Comparison of ENCODE assay signal across 13 cellular contexts in the genomic region with DNA sequence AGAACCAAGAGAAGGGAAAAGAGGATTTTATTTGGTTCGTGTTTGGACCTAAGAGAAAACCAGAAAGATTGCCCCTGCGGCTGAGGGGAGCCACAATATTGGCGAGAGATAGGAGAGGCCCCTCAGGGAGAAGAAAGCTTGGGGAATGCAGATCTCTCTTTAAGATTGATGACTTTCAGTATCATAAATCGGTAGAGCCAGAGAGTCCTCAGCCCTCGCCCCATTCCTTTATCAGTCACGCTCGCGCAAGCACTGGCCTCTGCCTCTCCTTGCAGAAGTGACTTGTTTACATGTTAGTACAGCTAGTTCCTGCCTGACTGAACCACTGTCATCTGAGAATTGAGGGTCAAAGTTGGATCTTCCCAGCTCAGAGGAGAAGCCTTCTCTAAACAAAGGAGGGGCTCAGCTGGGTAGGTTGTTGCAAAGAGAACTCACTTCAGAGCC. TPM values are rescaled to one million over a fixed set of nuclear protein-coding genes. Genes with fewer than 3 reads are reported as not detected.
DNase-seq lines count a peak whose midpoint lies in the region; ATAC-seq and TF ChIP-seq lines count a peak whose summit lies in the region.
"Had no signal": no experiment of that assay in that cellular context is flagged by ENCODE, and none has a peak within 500 bp of the region (broad histone marks: within the 10 kb centered on the region; RNA-seq: fewer than 3 reads in every experiment).

No MANE protein-coding gene starts in this region.

- no peak overlapping the region for H4K91ac ChIP-seq in trophoblast cell (ENCODE audit: low read depth, low read length)

- no peak overlapping the region for H2BK120ac ChIP-seq in trophoblast cell (ENCODE audit: insufficient read depth, low read length, poor library complexity)

- peaks cover 30% of the 10 kb centered on the region for H3K36me3 Mint-ChIP-seq in Calu3 (ENCODE audit: insufficient read depth, unreplicated experiment)
- H3K36me3 Mint-ChIP-seq in T-cell: no peaks in the 10 kb centered on the region

- DNase-seq in Calu3 (no peak), T-cell (no peak), fibroblast of peridontal ligament (ENCODE audit: extremely low read depth) (peak; percentile 12), trophoblast cell (no peak), SIG-M5 treated with dmso at 0.1 percent for 504 hours (lab: John Stamatoyannopoulos, UW; ENCODE audit: unreplicated experiment) (no peak), epidermal melanocyte (ENCODE audit: insufficient read length, low spot score) (no peak)

- H2AK5ac ChIP-seq in trophoblast cell (ENCODE audit: low read length): no peak overlapping the region

- H3K23ac ChIP-seq in trophoblast cell (ENCODE audit: low read length): no peak overlapping the region

- BruUV-seq in Calu3 (replicated peaks; lab: Mats Ljungman, UMichigan): no TSS peak

- H2AFZ ChIP-seq in trophoblast cell (ENCODE audit: insufficient read depth, low read length, poor library complexity): no peak overlapping the region

- H3K36me3 ChIP-seq in trophoblast cell (ENCODE audit: control insufficient read depth in 1 of 2, insufficient read depth in 2 of 2, low read length in 2 of 2): no peaks in the 10 kb centered on the region

- intact Hi-C loops in Calu3 (cut with micrococcal nuclease; ENCODE audit: unreplicated experiment): loop anchor here (1.0 to 2.0 kb wide), 8 partner anchors 19 to 746 kb away; no protein-coding TSS in a partner anchor

- H3K18ac ChIP-seq in trophoblast cell (ENCODE audit: low read length): no peak overlapping the region

- POLR2A ChIA-PET in T-cell (lab: Charles Lee): interaction anchor here in 1 of 2 donors (0.6 to 1.4 kb wide), 2 partner anchors 110 to 139 kb away, joined by 3 to 20 read pairs; no protein-coding TSS in a partner anchor

- H4K12ac ChIP-seq in trophoblast cell (ENCODE audit: low read depth, low read length): no peak overlapping the region

- H3K4me1 Mint-ChIP-seq in Calu3 (ENCODE audit: low read depth, unreplicated experiment): peaks cover 91% of the 10 kb centered on the region
- H3K4me1 Mint-ChIP-seq in T-cell: peaks cover 10 to 21% (median 17%) of the 10 kb centered on the region in 3 donors

- H3K27ac Mint-ChIP-seq in Calu3 (ENCODE audit: unreplicated experiment) (peak overlapping the region; percentile 92), T-cell (peak overlapping the region; percentile 13 to 76)

- H3K14ac ChIP-seq in trophoblast cell (ENCODE audit: low read length): no peak overlapping the region

- no peak overlapping the region for H2BK12ac ChIP-seq in trophoblast cell (ENCODE audit: low read length)

- H3K4me3 Mint-ChIP-seq in Calu3 (ENCODE audit: low read depth, unreplicated experiment) (peak overlapping the region; percentile 62), T-cell (peak overlapping the region in 1 of 3 donors; percentile 77)

- WGBS in trophoblast cell (ENCODE audit: extremely low coverage, insufficient coverage, insufficient read length): no CpG with 5 or more reads among the region's 8 CpGs

- H3K9me3 Mint-ChIP-seq in Calu3 (ENCODE audit: low read depth, unreplicated experiment) (no peaks in the 10 kb centered on the region), T-cell (peaks cover 0 to 7% (median 2%) of the 10 kb centered on the region in 3 donors)

- H3K27me3 ChIP-seq in trophoblast cell (ENCODE audit: insufficient read depth, low read length): no peaks in the 10 kb centered on the region

- no peak overlapping the region for H3K4me3 ChIP-seq in trophoblast cell (ENCODE audit: low read depth, low read length)

- TF ChIP-seq CTCF in Calu3 (IDR thresholded peaks at IDR 0.05; ENCODE audit: unreplicated experiment): no peak

- ATAC-seq in T-cell (replicated peaks in 1 of 4): no peak
- ATAC-seq in HG02970 (IDR thresholded peaks at IDR 0.05; ENCODE audit: low FRiP score, unreplicated experiment): no peak
- ATAC-seq in GM18498 (IDR thresholded peaks at IDR 0.05; ENCODE audit: unreplicated experiment): no peak

- H3K9ac ChIP-seq in trophoblast cell (ENCODE audit: low read length): no peak overlapping the region

- CTCF ChIA-PET in Calu3 (lab: Charles Lee): interaction anchor here (0.6 to 7.7 kb wide), 62 partner anchors 9 to 934 kb away, joined by 3 to 471 read pairs (median 8); partner anchors contain the start of genes EIF1, KRT15, KRT16 and KRT17
- CTCF ChIA-PET in T-cell (lab: Charles Lee): interaction anchor here (0.6 to 3.3 kb wide), 30 partner anchors 8 to 693 kb away, joined by 3 to 34 read pairs (median 4); partner anchors contain the start of gene KRTAP1-4 (in 1 of the 2)

- peaks cover 15 to 19% of the 10 kb centered on the region in 2 experiments for H3K4me1 ChIP-seq in trophoblast cell (ENCODE audit: control insufficient read depth in 1 of 2, insufficient read depth in 2 of 2, low read length in 2 of 2)

- H3K27me3 Mint-ChIP-seq in Calu3 (ENCODE audit: unreplicated experiment): no peaks in the 10 kb centered on the region
- peaks cover 4 to 15% of the 10 kb centered on the region in 2 donors for H3K27me3 Mint-ChIP-seq in T-cell

- H3K9me3 ChIP-seq in trophoblast cell (ENCODE audit: insufficient read depth, low read depth, low read length): no peaks in the 10 kb centered on the region

- peaks cover 11% of the 10 kb centered on the region for H3K79me1 ChIP-seq in trophoblast cell (ENCODE audit: low read length)

- no peak overlapping the region for H3K4me2 ChIP-seq in trophoblast cell (ENCODE audit: low read length)

- peaks cover 4% of the 10 kb centered on the region for H3K79me2 ChIP-seq in trophoblast cell (ENCODE audit: control insufficient read depth, insufficient read depth, low read length, poor library complexity)

- no peak overlapping the region for H4K8ac ChIP-seq in trophoblast cell (ENCODE audit: low read depth, low read length)

- no peak overlapping the region for H3K27ac ChIP-seq in trophoblast cell (ENCODE audit: low read depth, low read length)

- H3K4ac ChIP-seq in trophoblast cell (ENCODE audit: low read depth, low read length): no peak overlapping the region

- peak overlapping the region; percentile 1 for H2BK5ac ChIP-seq in trophoblast cell (ENCODE audit: low read depth, low read length, poor library complexity)

RNA-seq across cellular contexts. Expression of gene KRT19, which starts 21.5 kb away (rescaled TPM):
- total RNA-seq in Calu3 (2022): 2,554 and 3,048 TPM in 2 replicates
- total RNA-seq in T-cell: 1 to 10 TPM in 3 of 5 donors, not detected in 2; 3.8 to 4.8 (median 4.1) TPM
- polyA plus RNA-seq in trophoblast cell (2013): 1,394 and 1,458 TPM in 2 replicates
- total RNA-seq: T-helper 1 cell treated with Interleukin-12 subunit alpha and Interleukin-12 subunit beta and Interleukin-4 antibody, amounts not matched to agents 30 ng/mL and 1 ng/mL, for 36 hours had no signal

RNA-seq across cellular contexts. Expression of gene KRT9, which starts 22.2 kb away (rescaled TPM):
- total RNA-seq in Calu3 (2022) (not detected in 2 replicates), T-cell (not detected)
- polyA plus RNA-seq in trophoblast cell (2013): 0.19 TPM in 2 replicates
- total RNA-seq: endothelial cell of umbilical vein; H4; kidney; right cardiac atrium; T-helper 1 cell treated with Interleukin-12 subunit alpha and Interleukin-12 subunit beta and Interleukin-4 antibody, amounts not matched to agents 30 ng/mL and 1 ng/mL, for 36 hours had no signal
- polyA plus RNA-seq: endothelial cell of umbilical vein, right cardiac atrium had no signal

RNA-seq across cellular contexts. Expression of gene KRT15, which starts 30.9 kb away (rescaled TPM):
- total RNA-seq in Calu3 (2022) (83.0 and 86.8 TPM in 2 replicates), T-cell (under 1 TPM in 2 of 5 donors, not detected in 3; 0.18 to 0.63 TPM)
- 0.40 and 0.64 TPM in 2 replicates for polyA plus RNA-seq in trophoblast cell (2013)
- total RNA-seq: T-helper 1 cell treated with Interleukin-12 subunit alpha and Interleukin-12 subunit beta and Interleukin-4 antibody, amounts not matched to agents 30 ng/mL and 1 ng/mL, for 36 hours had no signal
- polyA plus RNA-seq: right cardiac atrium had no signal

RNA-seq across cellular contexts. Expression of gene KRT14, which starts 37.1 kb away (rescaled TPM):
- total RNA-seq in Calu3 (2022) (3.8 and 12.2 TPM in 2 replicates), T-cell (not detected)
- polyA plus RNA-seq in trophoblast cell (2013): 12.0 and 12.4 TPM in 2 replicates
- total RNA-seq: H4; kidney; right cardiac atrium; T-helper 1 cell treated with Interleukin-12 subunit alpha and Interleukin-12 subunit beta and Interleukin-4 antibody, amounts not matched to agents 30 ng/mL and 1 ng/mL, for 36 hours had no signal

RNA-seq across cellular contexts. Expression of gene KRT13, which starts 44.2 kb away (rescaled TPM):
- total RNA-seq in Calu3 (2022) (45.7 and 323 TPM in 2 replicates), T-cell (not detected)
- not detected in 2 replicates for polyA plus RNA-seq in trophoblast cell (2013)
- total RNA-seq: endothelial cell of umbilical vein; H4; kidney; right cardiac atrium; T-helper 1 cell treated with Interleukin-12 subunit alpha and Interleukin-12 subunit beta and Interleukin-4 antibody, amounts not matched to agents 30 ng/mL and 1 ng/mL, for 36 hours had no signal
- polyA plus RNA-seq: endothelial cell of umbilical vein had no signal

Comparison
In these comparisons a context has a peak if more than half of its experiments do, and no peak if none do; other contexts are left out.
1. RNA of gene KRT19, which starts 21.5 kb away (total RNA-seq): 2,554 to 3,048 TPM in Calu3; 3.8 to 4.8 TPM in T-cell; every median in the first group is over 100 times any median in the second.
2. RNA of gene KRT15, which starts 30.9 kb away (total RNA-seq): 83.0 to 86.8 TPM in Calu3; 0.18 to 0.63 TPM in T-cell; every median in the first group is over 10 times any median in the second.